Comparison of ENCODE assay signal across 8 cellular contexts in genomic region chr11:60634151-60634550, GRCh38.
DNase-seq lines count a peak whose midpoint lies in the region; ATAC-seq and TF ChIP-seq lines count a peak whose summit lies in the region.

No MANE protein-coding gene starts in this region.

- H3K9ac ChIP-seq in mesenchymal stem cell (ENCODE audit: low read length) = no peak overlapping the region

- H3K4me3 ChIP-seq in HL-60 (replicated peaks; ENCODE audit: insufficient read depth, low read length) (no peak overlapping the region), mesenchymal stem cell (ENCODE audit: insufficient read depth in 1 of 2, low read depth in 1 of 2, low read length in 2 of 2) (no peak overlapping the region)

- H2BK15ac ChIP-seq in mesenchymal stem cell (ENCODE audit: low read depth, poor library complexity, severe bottlenecking) = no peak overlapping the region

- peaks cover 0 to 26% (median 0%) of the 10 kb centered on the region in 4 donors for H3K4me1 Mint-ChIP-seq in naive thymus-derived CD8-positive, alpha-beta T cell

- no peak overlapping the region for H2BK12ac ChIP-seq in mesenchymal stem cell (ENCODE audit: low read length in 2 of 2)

- H3K14ac ChIP-seq in mesenchymal stem cell (ENCODE audit: low read length in 2 of 2) = no peak overlapping the region

- H3K4me2 ChIP-seq in mesenchymal stem cell (ENCODE audit: low read length, poor library complexity, severe bottlenecking) = no peak overlapping the region

- H3K27me3 ChIP-seq in HL-60 (ENCODE audit: insufficient read depth, poor library complexity, severe bottlenecking) = no peaks in the 10 kb centered on the region
- H3K27me3 ChIP-seq in mesenchymal stem cell (ENCODE audit: control insufficient read depth in 1 of 2, insufficient read depth in 1 of 2, low read length in 2 of 2) = peaks cover 0 to 4% of the 10 kb centered on the region in 2 experiments

- no peak overlapping the region for H4K8ac ChIP-seq in mesenchymal stem cell (ENCODE audit: low read length)

- H3K4me3 Mint-ChIP-seq in naive thymus-derived CD8-positive, alpha-beta T cell = no peak overlapping the region

- no peaks in the 10 kb centered on the region for H3K4me1 ChIP-seq in mesenchymal stem cell (ENCODE audit: control insufficient read depth, insufficient read depth, low read depth, low read length)

- no peak overlapping the region for H2AK5ac ChIP-seq in mesenchymal stem cell (ENCODE audit: low read length, severe bottlenecking)

- H2AFZ ChIP-seq in mesenchymal stem cell (ENCODE audit: low read depth, low read length) = no peak overlapping the region

- peak; percentile 56 for ATAC-seq in GM21390 (IDR thresholded peaks at IDR 0.05; ENCODE audit: unreplicated experiment)
- ATAC-seq in naive thymus-derived CD8-positive, alpha-beta T cell = no peak

- no peak overlapping the region for H2BK120ac ChIP-seq in mesenchymal stem cell (ENCODE audit: low read depth, low read length)

- 28% methylated on average over 2 of the region's 2 CpGs for WGBS in mesenchymal stem cell

- peaks cover 16 to 46% (median 22%) of the 10 kb centered on the region in 5 donors for H3K27me3 Mint-ChIP-seq in naive thymus-derived CD8-positive, alpha-beta T cell

- POLR2A ChIA-PET in naive thymus-derived CD8-positive, alpha-beta T cell (lab: Charles Lee) = no interaction called here

- no peaks in the 10 kb centered on the region for H3K79me1 ChIP-seq in mesenchymal stem cell (replicated peaks; ENCODE audit: low read length, poor library complexity, severe bottlenecking)

- H3K23ac ChIP-seq in mesenchymal stem cell (ENCODE audit: low read length in 2 of 2) = no peak overlapping the region

- no peak overlapping the region for H2BK5ac ChIP-seq in mesenchymal stem cell (ENCODE audit: low read depth, low read length, poor library complexity, severe bottlenecking)

- no peak overlapping the region for H3K4ac ChIP-seq in mesenchymal stem cell (ENCODE audit: low read depth in 1 of 2, low read length in 2 of 2)

- DNase-seq in GM10266 (ENCODE audit: extremely low spot score) = peak; percentile 49
- no peak for DNase-seq in HL-60 (ENCODE audit: low read depth in 1 of 2, low spot score in 1 of 2)
- peak; percentile 73 for DNase-seq in germinal center (ENCODE audit: low spot score)
- no peak for DNase-seq in mesenchymal stem cell
- DNase-seq in naive thymus-derived CD8-positive, alpha-beta T cell = no peak
- no peak for DNase-seq in stimulated activated naive CD4-positive, alpha-beta T cell (lab: John Stamatoyannopoulos, UW)
- no peak for DNase-seq in NCI-H226

- no peak overlapping the region for H4K91ac ChIP-seq in mesenchymal stem cell (ENCODE audit: low read length)

- no peaks in the 10 kb centered on the region for H3K9me3 ChIP-seq in mesenchymal stem cell (ENCODE audit: control insufficient read depth, low read length)

- TF ChIP-seq CTCF in GM10266 (IDR thresholded peaks at IDR 0.05; ENCODE audit: control insufficient read depth, insufficient read depth, low read depth, missing control alignments) (peak; percentile 53), HL-60 (IDR thresholded peaks at IDR 0.05; ENCODE audit: insufficient read depth, low read length) (peak; percentile 3)

- H3K27ac Mint-ChIP-seq in naive thymus-derived CD8-positive, alpha-beta T cell = no peak overlapping the region

- peaks cover 0 to 20% (median 2%) of the 10 kb centered on the region in 3 donors for H3K36me3 Mint-ChIP-seq in naive thymus-derived CD8-positive, alpha-beta T cell

- H3K36me3 ChIP-seq in mesenchymal stem cell (ENCODE audit: control insufficient read depth in 1 of 2, insufficient read depth in 2 of 2, low read depth in 1 of 2, low read length in 2 of 2) = no peaks in the 10 kb centered on the region

- H3K9me3 Mint-ChIP-seq in naive thymus-derived CD8-positive, alpha-beta T cell = peaks cover 0 to 28% (median 8%) of the 10 kb centered on the region in 9 donors

- no peak overlapping the region for H3K18ac ChIP-seq in mesenchymal stem cell (ENCODE audit: low read depth in 1 of 2, low read length in 2 of 2)

- H3K27ac ChIP-seq in HL-60 (replicated peaks) (no peak overlapping the region), mesenchymal stem cell (ENCODE audit: low read length, poor library complexity, severe bottlenecking) (no peak overlapping the region)

Comparison
In these comparisons a context has a peak if more than half of its experiments do, and no peak if none do; other contexts are left out.
1. DNase-seq: peak in GM10266 (single experiment) and germinal center (single experiment); none in HL-60 (0 of 2), mesenchymal stem cell (single experiment), naive thymus-derived CD8-positive, alpha-beta T cell (0 of 10), stimulated activated naive CD4-positive, alpha-beta T cell (0 of 6) and NCI-H226 (single experiment).